ENCODE assay signal across 10 cellular contexts in the genomic region with DNA sequence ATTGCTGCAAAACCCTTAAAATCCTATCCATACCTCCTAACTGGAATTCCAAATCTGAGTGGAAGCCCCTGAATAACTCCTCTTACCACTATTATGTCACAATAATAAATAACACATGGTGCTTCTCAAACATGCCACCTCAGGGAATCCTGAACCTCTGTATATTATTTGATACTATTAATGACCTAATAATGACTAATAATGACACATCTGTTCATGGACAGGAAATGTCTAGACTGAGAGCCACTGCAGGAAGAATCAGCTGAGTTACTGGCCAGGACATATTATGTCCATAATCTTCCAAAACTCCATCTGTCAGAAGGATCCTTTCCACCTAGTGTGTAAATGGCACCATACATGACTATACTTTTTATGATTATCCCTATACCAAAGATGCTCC. TPM values are rescaled to one million over a fixed set of nuclear protein-coding genes. Genes with fewer than 3 reads are reported as not detected.
"Had no signal": no experiment of that assay in that cellular context is flagged by ENCODE, and none has a peak within 500 bp of the region (broad histone marks: within the 10 kb centered on the region; RNA-seq: fewer than 3 reads in every experiment).

No MANE protein-coding gene starts in this region.

- H3K4me3 ChIP-seq: GM23248, HAP-1, K562 had no signal

- H3K36me3 ChIP-seq: HAP-1 had no signal

- H3K27ac ChIP-seq: GM23248 had no signal

- H3K9me3 ChIP-seq: HAP-1 had no signal

- DNase-seq: GM23248, GOT3, H7, HFFc6, IMR-90, KG1 had no signal

- ATAC-seq: HCT116, K562 had no signal

RNA-seq across cellular contexts. Expression of gene DDX3Y, which starts 7.7 kb away (rescaled TPM):
- total RNA-seq: H7, HT-29, IMR-90 had no signal
